ENCODE assay signal across 9 cellular contexts in the genomic region with DNA sequence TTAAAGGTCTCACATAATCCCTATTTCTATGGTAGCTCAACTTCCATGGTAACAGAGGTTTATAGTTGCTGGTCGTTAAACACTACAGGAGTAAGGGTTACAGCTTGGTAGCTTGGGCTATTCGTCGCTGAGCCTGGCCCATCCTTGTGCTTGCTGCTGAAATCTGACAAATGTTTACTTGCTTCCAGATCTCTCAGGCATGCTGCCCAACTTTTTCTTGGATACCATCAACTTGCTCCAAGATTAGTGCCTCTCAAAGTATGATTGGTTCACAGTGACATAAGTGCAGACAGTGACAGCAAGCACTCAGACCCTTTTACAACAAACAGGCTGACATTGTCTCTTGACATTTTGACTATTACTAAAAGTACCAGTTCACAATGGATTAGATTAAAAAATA.
"Had no signal": no experiment of that assay in that cellular context is flagged by ENCODE, and none has a peak within 500 bp of the region (broad histone marks: within the 10 kb centered on the region; RNA-seq: fewer than 3 reads in every experiment).

No MANE protein-coding gene starts in this region.

- H3K27ac ChIP-seq: GM23248 had no signal

- H3K4me3 ChIP-seq: GM23248, GM23338, HAP-1 had no signal

- H3K36me3 ChIP-seq: HAP-1 had no signal

- ATAC-seq: GM23338, HCT116 had no signal

- H3K9me3 ChIP-seq: HAP-1 had no signal

- H3K4me1 ChIP-seq: HAP-1 had no signal

- DNase-seq: GM23248, GOT3, H7, H9, HCEC 1CT, HFFc6 had no signal
